Comparison of ENCODE assay signal across 8 cellular contexts in genomic region chr19:8396563-8397203, GRCh38. TPM values are rescaled to one million over a fixed set of nuclear protein-coding genes. Genes with fewer than 3 reads are reported as not detected.
DNase-seq lines count a peak whose midpoint lies in the region; ATAC-seq and TF ChIP-seq lines count a peak whose summit lies in the region.

No MANE protein-coding gene starts in this region.

- TF ChIP-seq CTCF in WTC11 (IDR thresholded peaks at IDR 0.05) (peak; percentile 26; the same call in 1 of the 2 replicates), MCF 10A (IDR thresholded peaks at IDR 0.05; ENCODE audit: unreplicated experiment) (peak; percentile 65)

- H3K4me3 Mint-ChIP-seq in WTC11 (no peak overlapping the region), MCF 10A (ENCODE audit: unreplicated experiment) (no peak overlapping the region)

- H3K36me3 Mint-ChIP-seq in WTC11 (peaks cover 4% of the 10 kb centered on the region), MCF 10A (ENCODE audit: insufficient read depth, unreplicated experiment) (peaks cover 23% of the 10 kb centered on the region)

- no peak overlapping the region for H3K4me3 ChIP-seq in Jurkat, Clone E6-1 (ENCODE audit: low read length)

- ATAC-seq in WTC11 (peak; percentile 90), GM19397 (IDR thresholded peaks at IDR 0.05; ENCODE audit: unreplicated experiment) (no peak)

- BruUV-seq in MCF 10A (replicated peaks; lab: Mats Ljungman, UMichigan) = no TSS peak

- intact Hi-C loops in MCF 10A (cut with micrococcal nuclease) = loop anchor here (1.0 kb wide), 1 partner anchor 41 kb away; no protein-coding TSS in a partner anchor

- CTCF ChIA-PET in WTC11 (lab: Charles Lee) (interaction anchor here (1.0 to 2.7 kb wide), 6 partner anchors 42 to 62 kb away, joined by 3 to 46 read pairs (median 4); partner anchors contain the start of gene KANK3), MCF 10A (lab: Yijun Ruan, JAX) (interaction anchor here (0.6 to 7.0 kb wide), 8 partner anchors 24 to 186 kb away, joined by 3 to 72 read pairs (median 4); partner anchors contain the start of gene ANGPTL4)

- H3K27me3 Mint-ChIP-seq in WTC11 (ENCODE audit: low read depth) (no peaks in the 10 kb centered on the region), MCF 10A (ENCODE audit: insufficient read depth, unreplicated experiment) (no peaks in the 10 kb centered on the region)

- H3K27ac Mint-ChIP-seq in WTC11 (peak overlapping the region; percentile 90), MCF 10A (ENCODE audit: low read depth, unreplicated experiment) (peak overlapping the region; percentile 81)

- POLR2A ChIA-PET in WTC11 (lab: Charles Lee) = no interaction called here
- POLR2A ChIA-PET in MCF 10A (lab: Yijun Ruan, JAX) = interaction anchor here (1.0 kb wide), 1 partner anchor 42 kb away, joined by 6 read pairs; no protein-coding TSS in a partner anchor

- H3K4me1 Mint-ChIP-seq in WTC11 (peaks cover 12% of the 10 kb centered on the region), MCF 10A (ENCODE audit: insufficient read depth, unreplicated experiment) (peaks cover 30% of the 10 kb centered on the region)

- DNase-seq in COLO829 (ENCODE audit: low spot score) (peak; percentile 40), WTC11 (ENCODE audit: low spot score) (peak; percentile 85), MCF 10A (ENCODE audit: unreplicated experiment) (peak; percentile 68), inferior parietal cortex (ENCODE audit: extremely low spot score) (peak; percentile 65), DMS153 treated with DMSO at 0.1 percent for 48 hours (lab: John Stamatoyannopoulos, UW; ENCODE audit: unreplicated experiment) (no peak)
- peak; percentile 54 for DNase-seq in Jurkat, Clone E6-1 (ENCODE audit: low read depth, low spot score)
- peak; percentile 74 for DNase-seq in stimulated activated CD4-positive, alpha-beta T cell treated with anti-CD3 and anti-CD28 coated beads, Interleukin-4, amount 100 ng/mL, for 1 hour

- H3K9me3 Mint-ChIP-seq in WTC11 (no peaks in the 10 kb centered on the region), MCF 10A (ENCODE audit: unreplicated experiment) (no peaks in the 10 kb centered on the region)

TF ChIP-seq in WTC11, 78 proteins besides CTCF, POLR2A, EP300 and RAD21:
- TF ChIP-seq, protein P1, sequence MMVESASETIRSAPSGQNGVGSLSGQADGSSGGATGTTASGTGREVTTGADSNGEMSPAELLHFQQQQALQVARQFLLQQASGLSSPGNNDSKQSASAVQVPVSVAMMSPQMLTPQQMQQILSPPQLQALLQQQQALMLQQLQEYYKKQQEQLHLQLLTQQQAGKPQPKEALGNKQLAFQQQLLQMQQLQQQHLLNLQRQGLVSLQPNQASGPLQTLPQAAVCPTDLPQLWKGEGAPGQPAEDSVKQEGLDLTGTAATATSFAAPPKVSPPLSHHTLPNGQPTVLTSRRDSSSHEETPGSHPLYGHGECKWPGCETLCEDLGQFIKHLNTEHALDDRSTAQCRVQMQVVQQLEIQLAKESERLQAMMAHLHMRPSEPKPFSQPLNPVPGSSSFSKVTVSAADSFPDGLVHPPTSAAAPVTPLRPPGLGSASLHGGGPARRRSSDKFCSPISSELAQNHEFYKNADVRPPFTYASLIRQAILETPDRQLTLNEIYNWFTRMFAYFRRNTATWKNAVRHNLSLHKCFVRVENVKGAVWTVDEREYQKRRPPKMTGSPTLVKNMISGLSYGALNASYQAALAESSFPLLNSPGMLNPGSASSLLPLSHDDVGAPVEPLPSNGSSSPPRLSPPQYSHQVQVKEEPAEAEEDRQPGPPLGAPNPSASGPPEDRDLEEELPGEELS (CRISPR knock-in tag; IDR thresholded peaks at IDR 0.05) = no peak
- peak; percentile 67 for TF ChIP-seq GTF2I (CRISPR knock-in tag; conservative IDR thresholded peaks at IDR 0.05)

RNA-seq across cellular contexts. Expression of gene RAB11B, which starts 6.5 kb away (rescaled TPM):
- polyA plus RNA-seq in Jurkat, Clone E6-1 (2012; ENCODE audit: insufficient read depth, insufficient read length) = 102 TPM
- total RNA-seq in WTC11 (2021) = 108 to 127 TPM (median 120 TPM) in 3 replicates
- total RNA-seq in MCF 10A (2022) = 67.2 and 73.3 TPM in 2 replicates

RNA-seq across cellular contexts. Expression of gene MARCHF2, which starts 16.4 kb away (rescaled TPM):
- polyA plus RNA-seq in Jurkat, Clone E6-1 (2012; ENCODE audit: insufficient read depth, insufficient read length) = 9.8 TPM
- total RNA-seq in WTC11 (2021) (20.2 to 30.4 TPM (median 27.5 TPM) in 3 replicates), MCF 10A (2022) (8.3 and 11.5 TPM in 2 replicates)

RNA-seq across cellular contexts. Expression of gene ANGPTL4, which starts 32.7 kb away (rescaled TPM):
- 1.4 TPM for polyA plus RNA-seq in Jurkat, Clone E6-1 (2012; ENCODE audit: insufficient read depth, insufficient read length)
- total RNA-seq in WTC11 (2021) (1.0 to 2.7 TPM (median 2.2 TPM) in 3 replicates), MCF 10A (2022) (12.6 and 32.8 TPM in 2 replicates)

RNA-seq across cellular contexts. Expression of gene HNRNPM, which starts 48.1 kb away (rescaled TPM):
- 416 TPM for polyA plus RNA-seq in Jurkat, Clone E6-1 (2012; ENCODE audit: insufficient read depth, insufficient read length)
- total RNA-seq in WTC11 (2021) (309 to 416 TPM (median 343 TPM) in 3 replicates), MCF 10A (2022) (149 and 161 TPM in 2 replicates)

RNA-seq across cellular contexts. Expression of gene KANK3, which starts 53.6 kb away (rescaled TPM):
- polyA plus RNA-seq in Jurkat, Clone E6-1 (2012; ENCODE audit: insufficient read depth, insufficient read length) = 1.7 TPM
- total RNA-seq in WTC11 (2021) (7.8 to 8.0 TPM (median 8.0 TPM) in 3 replicates), MCF 10A (2022) (0.79 and 1.2 TPM in 2 replicates)
